In the genomic region with DNA sequence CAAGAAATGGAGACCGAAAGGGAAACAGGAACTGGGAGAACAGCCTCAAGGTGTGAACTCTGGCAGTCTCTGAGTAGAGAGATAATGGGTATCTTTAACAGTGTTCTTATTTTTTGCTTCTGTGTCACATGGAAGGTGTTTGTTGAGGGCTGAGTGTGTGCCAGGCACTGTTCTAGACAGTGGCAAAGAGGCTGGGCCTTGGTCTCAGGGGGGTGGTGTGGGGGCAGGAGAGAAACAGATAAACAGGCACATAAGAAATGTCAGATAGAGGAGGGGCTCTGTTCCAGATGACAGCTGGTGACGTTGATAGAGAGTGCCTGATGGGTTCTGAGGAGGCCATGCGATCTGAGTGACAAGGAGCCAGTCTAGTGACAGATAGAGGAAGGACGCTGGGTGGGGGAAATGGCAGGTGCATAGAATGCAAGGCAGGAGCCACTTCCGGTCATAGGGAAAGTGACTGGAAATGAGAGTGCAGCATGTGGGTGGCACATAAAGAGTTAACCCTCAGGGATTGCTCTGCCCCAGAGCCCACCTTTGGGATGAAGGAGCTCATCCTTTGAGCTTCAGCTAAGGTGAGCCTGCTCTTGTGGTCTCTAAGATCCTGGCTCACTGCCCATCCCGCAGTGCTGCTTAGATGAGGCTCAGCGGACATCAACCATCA, we compare ENCODE assay signal across 1 cellular context.
TF ChIP-seq lines count a peak whose summit lies in the region.

No MANE protein-coding gene starts in this region.

TF ChIP-seq in GM12878, 131 proteins besides CTCF, POLR2A, EP300 and RAD21 (continued from another document):
- TF ChIP-seq, protein P1, sequence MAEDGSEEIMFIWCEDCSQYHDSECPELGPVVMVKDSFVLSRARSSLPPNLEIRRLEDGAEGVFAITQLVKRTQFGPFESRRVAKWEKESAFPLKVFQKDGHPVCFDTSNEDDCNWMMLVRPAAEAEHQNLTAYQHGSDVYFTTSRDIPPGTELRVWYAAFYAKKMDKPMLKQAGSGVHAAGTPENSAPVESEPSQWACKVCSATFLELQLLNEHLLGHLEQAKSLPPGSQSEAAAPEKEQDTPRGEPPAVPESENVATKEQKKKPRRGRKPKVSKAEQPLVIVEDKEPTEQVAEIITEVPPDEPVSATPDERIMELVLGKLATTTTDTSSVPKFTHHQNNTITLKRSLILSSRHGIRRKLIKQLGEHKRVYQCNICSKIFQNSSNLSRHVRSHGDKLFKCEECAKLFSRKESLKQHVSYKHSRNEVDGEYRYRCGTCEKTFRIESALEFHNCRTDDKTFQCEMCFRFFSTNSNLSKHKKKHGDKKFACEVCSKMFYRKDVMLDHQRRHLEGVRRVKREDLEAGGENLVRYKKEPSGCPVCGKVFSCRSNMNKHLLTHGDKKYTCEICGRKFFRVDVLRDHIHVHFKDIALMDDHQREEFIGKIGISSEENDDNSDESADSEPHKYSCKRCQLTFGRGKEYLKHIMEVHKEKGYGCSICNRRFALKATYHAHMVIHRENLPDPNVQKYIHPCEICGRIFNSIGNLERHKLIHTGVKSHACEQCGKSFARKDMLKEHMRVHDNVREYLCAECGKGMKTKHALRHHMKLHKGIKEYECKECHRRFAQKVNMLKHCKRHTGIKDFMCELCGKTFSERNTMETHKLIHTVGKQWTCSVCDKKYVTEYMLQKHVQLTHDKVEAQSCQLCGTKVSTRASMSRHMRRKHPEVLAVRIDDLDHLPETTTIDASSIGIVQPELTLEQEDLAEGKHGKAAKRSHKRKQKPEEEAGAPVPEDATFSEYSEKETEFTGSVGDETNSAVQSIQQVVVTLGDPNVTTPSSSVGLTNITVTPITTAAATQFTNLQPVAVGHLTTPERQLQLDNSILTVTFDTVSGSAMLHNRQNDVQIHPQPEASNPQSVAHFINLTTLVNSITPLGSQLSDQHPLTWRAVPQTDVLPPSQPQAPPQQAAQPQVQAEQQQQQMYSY (CRISPR knock-in tag; IDR thresholded peaks at IDR 0.05): no peak
- TF ChIP-seq, protein P2, sequence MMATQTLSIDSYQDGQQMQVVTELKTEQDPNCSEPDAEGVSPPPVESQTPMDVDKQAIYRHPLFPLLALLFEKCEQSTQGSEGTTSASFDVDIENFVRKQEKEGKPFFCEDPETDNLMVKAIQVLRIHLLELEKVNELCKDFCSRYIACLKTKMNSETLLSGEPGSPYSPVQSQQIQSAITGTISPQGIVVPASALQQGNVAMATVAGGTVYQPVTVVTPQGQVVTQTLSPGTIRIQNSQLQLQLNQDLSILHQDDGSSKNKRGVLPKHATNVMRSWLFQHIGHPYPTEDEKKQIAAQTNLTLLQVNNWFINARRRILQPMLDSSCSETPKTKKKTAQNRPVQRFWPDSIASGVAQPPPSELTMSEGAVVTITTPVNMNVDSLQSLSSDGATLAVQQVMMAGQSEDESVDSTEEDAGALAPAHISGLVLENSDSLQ (IDR thresholded peaks at IDR 0.05): peak; percentile 96
- no peak for TF ChIP-seq KLF5 (IDR thresholded peaks at IDR 0.05; ENCODE audit: partially characterized antibody)
- TF ChIP-seq SPI1 (IDR thresholded peaks at IDR 0.05; ENCODE audit: borderline replicate concordance, insufficient read depth, low read depth, low read length): peak; percentile 96
- TF ChIP-seq, protein P3, sequence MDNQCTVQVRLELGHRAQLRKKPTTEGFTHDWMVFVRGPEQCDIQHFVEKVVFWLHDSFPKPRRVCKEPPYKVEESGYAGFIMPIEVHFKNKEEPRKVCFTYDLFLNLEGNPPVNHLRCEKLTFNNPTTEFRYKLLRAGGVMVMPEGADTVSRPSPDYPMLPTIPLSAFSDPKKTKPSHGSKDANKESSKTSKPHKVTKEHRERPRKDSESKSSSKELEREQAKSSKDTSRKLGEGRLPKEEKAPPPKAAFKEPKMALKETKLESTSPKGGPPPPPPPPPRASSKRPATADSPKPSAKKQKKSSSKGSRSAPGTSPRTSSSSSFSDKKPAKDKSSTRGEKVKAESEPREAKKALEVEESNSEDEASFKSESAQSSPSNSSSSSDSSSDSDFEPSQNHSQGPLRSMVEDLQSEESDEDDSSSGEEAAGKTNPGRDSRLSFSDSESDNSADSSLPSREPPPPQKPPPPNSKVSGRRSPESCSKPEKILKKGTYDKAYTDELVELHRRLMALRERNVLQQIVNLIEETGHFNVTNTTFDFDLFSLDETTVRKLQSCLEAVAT (IDR thresholded peaks at IDR 0.05): 0 out of 2 replicates have a peak, but pooled peaks have one; percentile 24
- TF ChIP-seq MXI1 (IDR thresholded peaks at IDR 0.05; ENCODE audit: low read depth, low read length): no peak
- peak; percentile 51; the same call in 1 of the 2 replicates for TF ChIP-seq GABPA (IDR thresholded peaks at IDR 0.05; ENCODE audit: low read depth)
- 0 out of 2 replicates have a peak, but pooled peaks have one; percentile 29 for TF ChIP-seq FOXK2 (IDR thresholded peaks at IDR 0.05)
- peak in 1 of 2 experiments; percentile 27; a peak in 1 of 4 replicates for TF ChIP-seq ETV6 (conservative IDR thresholded peaks at IDR 0.05 in 1 of 2, IDR thresholded peaks at IDR 0.05 in 1 of 2; ENCODE audit: borderline replicate concordance in 1 of 2, low read depth in 1 of 2)
